In the genomic region with DNA sequence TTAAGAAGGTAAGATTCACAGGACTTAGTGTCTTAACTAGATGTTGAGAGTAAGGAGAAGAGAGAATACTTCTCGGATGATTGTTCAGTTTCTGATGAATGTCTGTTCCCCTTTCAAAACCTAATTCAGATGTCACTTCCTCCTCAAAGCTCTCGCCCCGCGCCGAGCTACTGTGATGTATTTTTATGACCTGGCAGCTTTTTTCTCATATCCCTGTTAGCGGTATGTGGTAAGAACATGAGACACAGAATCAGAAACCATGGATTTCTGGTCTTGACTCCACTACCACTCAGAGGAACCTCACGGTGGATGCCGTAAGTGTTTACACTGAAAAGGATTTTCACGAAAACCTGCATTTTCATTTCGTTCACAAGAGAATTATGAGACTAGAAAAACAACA, we compare ENCODE assay signal across 1 cellular context.
TF ChIP-seq lines count a peak whose summit lies in the region.

No MANE protein-coding gene starts in this region.

TF ChIP-seq in GM23338, 12 proteins besides CTCF, POLR2A, EP300 and RAD21 (continued from another document):
- TF ChIP-seq, protein P1, sequence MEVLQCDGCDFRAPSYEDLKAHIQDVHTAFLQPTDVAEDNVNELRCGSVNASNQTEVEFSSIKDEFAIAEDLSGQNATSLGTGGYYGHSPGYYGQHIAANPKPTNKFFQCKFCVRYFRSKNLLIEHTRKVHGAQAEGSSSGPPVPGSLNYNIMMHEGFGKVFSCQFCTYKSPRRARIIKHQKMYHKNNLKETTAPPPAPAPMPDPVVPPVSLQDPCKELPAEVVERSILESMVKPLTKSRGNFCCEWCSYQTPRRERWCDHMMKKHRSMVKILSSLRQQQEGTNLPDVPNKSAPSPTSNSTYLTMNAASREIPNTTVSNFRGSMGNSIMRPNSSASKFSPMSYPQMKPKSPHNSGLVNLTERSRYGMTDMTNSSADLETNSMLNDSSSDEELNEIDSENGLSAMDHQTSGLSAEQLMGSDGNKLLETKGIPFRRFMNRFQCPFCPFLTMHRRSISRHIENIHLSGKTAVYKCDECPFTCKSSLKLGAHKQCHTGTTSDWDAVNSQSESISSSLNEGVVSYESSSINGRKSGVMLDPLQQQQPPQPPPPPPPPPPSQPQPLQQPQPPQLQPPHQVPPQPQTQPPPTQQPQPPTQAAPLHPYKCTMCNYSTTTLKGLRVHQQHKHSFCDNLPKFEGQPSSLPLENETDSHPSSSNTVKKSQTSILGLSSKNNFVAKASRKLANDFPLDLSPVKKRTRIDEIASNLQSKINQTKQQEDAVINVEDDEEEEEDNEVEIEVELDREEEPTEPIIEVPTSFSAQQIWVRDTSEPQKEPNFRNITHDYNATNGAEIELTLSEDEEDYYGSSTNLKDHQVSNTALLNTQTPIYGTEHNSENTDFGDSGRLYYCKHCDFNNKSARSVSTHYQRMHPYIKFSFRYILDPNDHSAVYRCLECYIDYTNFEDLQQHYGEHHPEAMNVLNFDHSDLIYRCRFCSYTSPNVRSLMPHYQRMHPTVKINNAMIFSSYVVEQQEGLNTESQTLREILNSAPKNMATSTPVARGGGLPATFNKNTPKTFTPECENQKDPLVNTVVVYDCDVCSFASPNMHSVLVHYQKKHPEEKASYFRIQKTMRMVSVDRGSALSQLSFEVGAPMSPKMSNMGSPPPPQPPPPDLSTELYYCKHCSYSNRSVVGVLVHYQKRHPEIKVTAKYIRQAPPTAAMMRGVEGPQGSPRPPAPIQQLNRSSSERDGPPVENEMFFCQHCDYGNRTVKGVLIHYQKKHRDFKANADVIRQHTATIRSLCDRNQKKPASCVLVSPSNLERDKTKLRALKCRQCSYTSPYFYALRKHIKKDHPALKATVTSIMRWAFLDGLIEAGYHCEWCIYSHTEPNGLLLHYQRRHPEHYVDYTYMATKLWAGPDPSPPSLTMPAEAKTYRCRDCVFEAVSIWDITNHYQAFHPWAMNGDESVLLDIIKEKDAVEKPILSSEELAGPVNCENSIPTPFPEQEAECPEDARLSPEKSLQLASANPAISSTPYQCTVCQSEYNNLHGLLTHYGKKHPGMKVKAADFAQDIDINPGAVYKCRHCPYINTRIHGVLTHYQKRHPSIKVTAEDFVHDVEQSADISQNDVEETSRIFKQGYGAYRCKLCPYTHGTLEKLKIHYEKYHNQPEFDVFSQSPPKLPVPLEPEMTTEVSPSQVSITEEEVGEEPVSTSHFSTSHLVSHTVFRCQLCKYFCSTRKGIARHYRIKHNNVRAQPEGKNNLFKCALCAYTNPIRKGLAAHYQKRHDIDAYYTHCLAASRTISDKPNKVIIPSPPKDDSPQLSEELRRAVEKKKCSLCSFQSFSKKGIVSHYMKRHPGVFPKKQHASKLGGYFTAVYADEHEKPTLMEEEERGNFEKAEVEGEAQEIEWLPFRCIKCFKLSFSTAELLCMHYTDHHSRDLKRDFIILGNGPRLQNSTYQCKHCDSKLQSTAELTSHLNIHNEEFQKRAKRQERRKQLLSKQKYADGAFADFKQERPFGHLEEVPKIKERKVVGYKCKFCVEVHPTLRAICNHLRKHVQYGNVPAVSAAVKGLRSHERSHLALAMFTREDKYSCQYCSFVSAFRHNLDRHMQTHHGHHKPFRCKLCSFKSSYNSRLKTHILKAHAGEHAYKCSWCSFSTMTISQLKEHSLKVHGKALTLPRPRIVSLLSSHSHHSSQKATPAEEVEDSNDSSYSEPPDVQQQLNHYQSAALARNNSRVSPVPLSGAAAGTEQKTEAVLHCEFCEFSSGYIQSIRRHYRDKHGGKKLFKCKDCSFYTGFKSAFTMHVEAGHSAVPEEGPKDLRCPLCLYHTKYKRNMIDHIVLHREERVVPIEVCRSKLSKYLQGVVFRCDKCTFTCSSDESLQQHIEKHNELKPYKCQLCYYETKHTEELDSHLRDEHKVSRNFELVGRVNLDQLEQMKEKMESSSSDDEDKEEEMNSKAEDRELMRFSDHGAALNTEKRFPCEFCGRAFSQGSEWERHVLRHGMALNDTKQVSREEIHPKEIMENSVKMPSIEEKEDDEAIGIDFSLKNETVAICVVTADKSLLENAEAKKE (CRISPR knock-in tag; IDR thresholded peaks at IDR 0.05) = no peak
- TF ChIP-seq NANOG (IDR thresholded peaks at IDR 0.05; ENCODE audit: borderline replicate concordance) = no peak
- no peak for TF ChIP-seq STAT1 (IDR thresholded peaks at IDR 0.05; ENCODE audit: unreplicated experiment)
